ENCODE assay signal across 1 cellular context in genomic region chr6:36629792-36630191, GRCh38.
A peak's percentile ranks its signal among the peaks of the same experiment; 100 is the strongest.
TF ChIP-seq lines count a peak whose summit lies in the region.

No MANE protein-coding gene starts in this region.

TF ChIP-seq in GM12878, 131 proteins besides CTCF, POLR2A, EP300 and RAD21:
- TF ChIP-seq IRF5 (IDR thresholded peaks at IDR 0.05; ENCODE audit: borderline replicate concordance) (no peak), NR2F1 (conservative IDR thresholded peaks at IDR 0.05) (0 out of 2 replicates have a peak, but pooled peaks have one; percentile 44), CBX3 (IDR thresholded peaks at IDR 0.05; ENCODE audit: borderline replicate concordance, low read depth) (no peak), EED (IDR thresholded peaks at IDR 0.05; ENCODE audit: low read depth) (peak; percentile 43; the same call in 1 of the 2 replicates), CEBPB (IDR thresholded peaks at IDR 0.05; ENCODE audit: borderline replicate concordance in 1 of 2, low read depth in 2 of 2, low read length in 2 of 2) (no peak)
